8 cellular contexts compared by ENCODE assay signal in the genomic region with DNA sequence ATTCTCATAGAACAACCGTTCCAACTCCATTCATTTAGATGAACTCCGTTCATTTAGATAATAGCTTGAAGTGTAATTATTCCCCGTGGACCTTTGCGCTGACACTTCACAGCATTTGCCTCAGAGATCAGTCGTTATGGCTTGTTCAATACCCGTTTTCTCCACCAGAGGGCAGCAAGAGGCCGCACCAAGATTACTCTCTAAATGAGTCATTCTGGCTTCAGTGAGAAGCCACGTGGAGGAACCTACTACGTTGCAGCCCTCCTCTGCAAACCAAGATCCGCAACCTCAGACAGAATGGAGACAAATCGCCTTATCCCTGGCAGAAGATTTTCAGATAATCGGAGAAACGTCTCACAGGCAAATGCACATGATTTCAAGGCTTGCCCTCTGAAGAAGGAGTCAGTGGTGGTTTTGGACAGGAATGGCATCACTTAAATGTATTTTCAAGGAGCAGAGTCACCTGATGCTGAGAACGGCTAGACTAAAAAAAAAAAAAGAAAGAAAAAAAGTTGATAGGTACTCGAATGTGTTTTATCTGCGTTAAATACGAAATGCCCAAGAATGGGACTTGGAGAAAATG.
DNase-seq lines count a peak whose midpoint lies in the region; ATAC-seq and TF ChIP-seq lines count a peak whose summit lies in the region.

No MANE protein-coding gene starts in this region.

- H3K79me2 ChIP-seq in PC-9 (ENCODE audit: low read depth) (no peaks in the 10 kb centered on the region), neural progenitor cell (ENCODE audit: low read depth) (no peaks in the 10 kb centered on the region)

- H3F3A ChIP-seq in PC-9 (ENCODE audit: insufficient read depth, low read depth) (no peaks in the 10 kb centered on the region), neural progenitor cell (ENCODE audit: low read depth) (no peaks in the 10 kb centered on the region)

- no peaks in the 10 kb centered on the region for H3K36me3 ChIP-seq in PC-9 (ENCODE audit: low read depth)
- H3K36me3 ChIP-seq in neural progenitor cell = no peaks in the 10 kb centered on the region

- H3K9me2 ChIP-seq in PC-9 (ENCODE audit: insufficient read depth) = no peaks in the 10 kb centered on the region

- H4K20me1 ChIP-seq in PC-9 (ENCODE audit: insufficient read depth) (no peaks in the 10 kb centered on the region), neural progenitor cell (ENCODE audit: low read depth) (no peaks in the 10 kb centered on the region)

- no peaks in the 10 kb centered on the region for H3K27me3 Mint-ChIP-seq in activated T-cell treated with anti-CD3 and anti-CD28 coated beads, Interleukin-2, amount 50 U/mL, for 24 hours
- H3K27me3 Mint-ChIP-seq in neural progenitor cell (ENCODE audit: insufficient read depth, low read depth) = peaks cover 4% of the 10 kb centered on the region
- H3K27me3 Mint-ChIP-seq in stimulated activated naive CD8-positive, alpha-beta T cell treated with anti-CD3 and anti-CD28 coated beads, Interleukin-15, amount 100 ng/mL, for 72 hours = no peaks in the 10 kb centered on the region

- BruUV-seq in PC-9 (replicated peaks; lab: Mats Ljungman, UMichigan) = no TSS peak

- DNase-seq in DMS53 (lab: John Stamatoyannopoulos, UW) = peak; percentile 78
- peak; percentile 85 for DNase-seq in KBM-7
- DNase-seq in PC-9 = peak; percentile 63 to 82
- DNase-seq in activated T-cell treated with anti-CD3 and anti-CD28 coated beads, Interleukin-2, amount 50 U/mL, for 24 hours = peak; percentile 87
- peak; percentile 86 for DNase-seq in fibroblast of peridontal ligament (ENCODE audit: extremely low read depth)
- DNase-seq in neural progenitor cell (ENCODE audit: low spot score) = peak; percentile 92
- DNase-seq in stimulated activated naive CD8-positive, alpha-beta T cell treated with anti-CD3 and anti-CD28 coated beads, Interleukin-15, amount 100 ng/mL, for 72 hours = peak; percentile 84 to 85

- no peak overlapping the region for H3K27ac ChIP-seq in PC-9
- H3K27ac ChIP-seq in neural progenitor cell = no peak overlapping the region

- ATAC-seq in GM21717 (IDR thresholded peaks at IDR 0.05; ENCODE audit: unreplicated experiment) = peak; percentile 89
- ATAC-seq in stimulated activated naive CD8-positive, alpha-beta T cell treated with anti-CD3 and anti-CD28 coated beads, Interleukin-15, amount 100 ng/mL, for 72 hours = peak; percentile 98

- H3K27me3 ChIP-seq in PC-9 (ENCODE audit: insufficient read depth, low read depth) (no peaks in the 10 kb centered on the region), neural progenitor cell (no peaks in the 10 kb centered on the region)

- H3K27ac Mint-ChIP-seq in activated T-cell treated with anti-CD3 and anti-CD28 coated beads, Interleukin-2, amount 50 U/mL, for 24 hours = no peak overlapping the region
- no peak overlapping the region for H3K27ac Mint-ChIP-seq in neural progenitor cell
- no peak overlapping the region for H3K27ac Mint-ChIP-seq in stimulated activated naive CD8-positive, alpha-beta T cell treated with anti-CD3 and anti-CD28 coated beads, Interleukin-15, amount 100 ng/mL, for 72 hours

- H3K36me3 Mint-ChIP-seq in activated T-cell treated with anti-CD3 and anti-CD28 coated beads, Interleukin-2, amount 50 U/mL, for 24 hours (ENCODE audit: low read depth) = peaks cover 6% of the 10 kb centered on the region
- peaks cover 3% of the 10 kb centered on the region for H3K36me3 Mint-ChIP-seq in neural progenitor cell

- in situ Hi-C loops in KBM-7 (cut with MboI; ENCODE audit: low pct_unique_long_range_greater_than_20kb, low sequenced_read_pairs) = loop anchor here (10.0 kb wide), 1 partner anchor 233 kb away; no protein-coding TSS in a partner anchor

- no peak overlapping the region for H3K9ac ChIP-seq in neural progenitor cell

- intact Hi-C loops in PC-9 (cut with micrococcal nuclease; ENCODE audit: unreplicated experiment) = loop anchor here (1.0 to 10.0 kb wide), 7 partner anchors 83 to 861 kb away; no protein-coding TSS in a partner anchor

- H3K4me1 ChIP-seq in PC-9 (replicated peaks; ENCODE audit: insufficient read depth) = no peaks in the 10 kb centered on the region; the same call in 1 of the 2 replicates
- H3K4me1 ChIP-seq in neural progenitor cell = peaks cover 28% of the 10 kb centered on the region

- no peaks in the 10 kb centered on the region for H3K4me1 Mint-ChIP-seq in activated T-cell treated with anti-CD3 and anti-CD28 coated beads, Interleukin-2, amount 50 U/mL, for 24 hours (ENCODE audit: low read depth)
- peaks cover 24% of the 10 kb centered on the region for H3K4me1 Mint-ChIP-seq in neural progenitor cell
- H3K4me1 Mint-ChIP-seq in stimulated activated naive CD8-positive, alpha-beta T cell treated with anti-CD3 and anti-CD28 coated beads, Interleukin-15, amount 100 ng/mL, for 72 hours = no peaks in the 10 kb centered on the region

- H3K9me3 Mint-ChIP-seq in activated T-cell treated with anti-CD3 and anti-CD28 coated beads, Interleukin-2, amount 50 U/mL, for 24 hours = no peaks in the 10 kb centered on the region
- peaks cover 9% of the 10 kb centered on the region for H3K9me3 Mint-ChIP-seq in neural progenitor cell
- no peaks in the 10 kb centered on the region for H3K9me3 Mint-ChIP-seq in stimulated activated naive CD8-positive, alpha-beta T cell treated with anti-CD3 and anti-CD28 coated beads, Interleukin-15, amount 100 ng/mL, for 72 hours

- POLR2A ChIA-PET in PC-9 (lab: Charles Lee; ENCODE audit: unreplicated experiment) = interaction anchor here (0.6 kb wide), 1 partner anchor 350 kb away, joined by 8 read pairs; no protein-coding TSS in a partner anchor

- peak; percentile 94 for TF ChIP-seq CTCF in PC-9 (conservative IDR thresholded peaks at IDR 0.05)
- peak; percentile 89 for TF ChIP-seq CTCF in neural progenitor cell (IDR thresholded peaks at IDR 0.05)

- no peak overlapping the region for H3K4me3 ChIP-seq in PC-9
- H3K4me3 ChIP-seq in neural progenitor cell = no peak overlapping the region

- H3K9me3 ChIP-seq in PC-9 (ENCODE audit: insufficient read depth, low read depth) = no peaks in the 10 kb centered on the region
- no peaks in the 10 kb centered on the region for H3K9me3 ChIP-seq in neural progenitor cell (ENCODE audit: low read depth)

- H2AFZ ChIP-seq in PC-9 (no peak overlapping the region), neural progenitor cell (replicated peaks) (no peak overlapping the region)

- CTCF ChIA-PET in PC-9 (lab: Charles Lee) = interaction anchor here (1.5 kb wide), 1 partner anchor 237 kb away, joined by 5 read pairs; no protein-coding TSS in a partner anchor

- H3K4me2 ChIP-seq in PC-9 (peak overlapping the region; percentile 37), neural progenitor cell (no peak overlapping the region)

- H3K4me3 Mint-ChIP-seq in activated T-cell treated with anti-CD3 and anti-CD28 coated beads, Interleukin-2, amount 50 U/mL, for 24 hours = no peak overlapping the region
- no peak overlapping the region for H3K4me3 Mint-ChIP-seq in neural progenitor cell
- no peak overlapping the region for H3K4me3 Mint-ChIP-seq in stimulated activated naive CD8-positive, alpha-beta T cell treated with anti-CD3 and anti-CD28 coated beads, Interleukin-15, amount 100 ng/mL, for 72 hours
